Comparison of ENCODE assay signal across 8 cellular contexts in genomic region chr22:50343541-50343935, GRCh38. TPM values are rescaled to one million over a fixed set of nuclear protein-coding genes. Genes with fewer than 3 reads are reported as not detected.
DNase-seq lines count a peak whose midpoint lies in the region; TF ChIP-seq lines count a peak whose summit lies in the region.

No MANE protein-coding gene starts in this region.

- H3K9me3 Mint-ChIP-seq in Caco-2 (ENCODE audit: unreplicated experiment), result no peaks in the 10 kb centered on the region

- CTCF ChIA-PET in Caco-2 (lab: Charles Lee), result no interaction called here
- CTCF ChIA-PET in PC-9 (lab: Charles Lee), result no interaction called here

- H3K36me3 ChIP-seq in Caco-2 (ENCODE audit: control insufficient read depth, insufficient read depth, low read length) (no peaks in the 10 kb centered on the region), PC-9 (ENCODE audit: low read depth) (0 out of 2 replicates have a peak, but pooled peaks cover 5% of the 10 kb centered on the region), parathyroid adenoma (ENCODE audit: control insufficient read depth, insufficient read depth, low read length) (no peaks in the 10 kb centered on the region)

- peaks cover 21% of the 10 kb centered on the region for H4K20me1 ChIP-seq in PC-9 (ENCODE audit: insufficient read depth)

- no peaks in the 10 kb centered on the region for H3K36me3 Mint-ChIP-seq in Caco-2 (ENCODE audit: insufficient read depth, unreplicated experiment)

- H3K9me3 ChIP-seq in Caco-2 (no peaks in the 10 kb centered on the region), PC-9 (ENCODE audit: insufficient read depth, low read depth) (no peaks in the 10 kb centered on the region), parathyroid adenoma (ENCODE audit: control insufficient read depth, low read length) (no peaks in the 10 kb centered on the region)

- H3K4me3 Mint-ChIP-seq in Caco-2 (ENCODE audit: unreplicated experiment), result peak overlapping the region; percentile 64

- peak overlapping the region; percentile 93 for H3K4me2 ChIP-seq in PC-9
- peak overlapping the region; percentile 61 for H3K4me2 ChIP-seq in parathyroid adenoma (ENCODE audit: low read length)

- H3F3A ChIP-seq in PC-9 (ENCODE audit: insufficient read depth, low read depth), result peaks cover 48% of the 10 kb centered on the region

- H2AFZ ChIP-seq in PC-9, result peak overlapping the region; percentile 81; the same call in 1 of the 2 replicates
- peak overlapping the region; percentile 33 for H2AFZ ChIP-seq in parathyroid adenoma

- intact Hi-C loops in Caco-2 (cut with micrococcal nuclease; ENCODE audit: unreplicated experiment) (loop anchor here (5.0 kb wide), 1 partner anchor 71 kb away; the partner anchor contains the start of gene MAPK11), PC-9 (cut with micrococcal nuclease; ENCODE audit: unreplicated experiment) (loop anchor here (2.0 to 5.0 kb wide), 3 partner anchors 61 to 164 kb away; partner anchors contain the start of genes LMF2, MAPK11 and NCAPH2)

- BruUV-seq in Caco-2 (replicated peaks; lab: Mats Ljungman, UMichigan), result no TSS peak
- BruUV-seq in PC-9 (replicated peaks; lab: Mats Ljungman, UMichigan), result no TSS peak

- H3K4me1 Mint-ChIP-seq in Caco-2 (ENCODE audit: low read depth, unreplicated experiment), result peaks cover 6% of the 10 kb centered on the region

- no peaks in the 10 kb centered on the region for H3K9me2 ChIP-seq in PC-9 (ENCODE audit: insufficient read depth)

- H3K27ac ChIP-seq in PC-9 (peak overlapping the region; percentile 40; the same call in 1 of the 2 replicates), parathyroid adenoma (no peak overlapping the region)

- H3K79me2 ChIP-seq in PC-9 (ENCODE audit: low read depth), result peaks cover 28% of the 10 kb centered on the region
- no peaks in the 10 kb centered on the region for H3K79me2 ChIP-seq in parathyroid adenoma

- DNase-seq in Caco-2 (no peak), PC-9 (no peak), epithelial cell of proximal tubule (ENCODE audit: low read depth) (no peak), RPMI8226 (no peak), COLO829 (ENCODE audit: low spot score) (no peak), NCI-H446 (lab: John Stamatoyannopoulos, UW) (no peak), COLO668 (lab: John Stamatoyannopoulos, UW; ENCODE audit: unreplicated experiment) (no peak)

- peak overlapping the region; percentile 61 for H3K4me3 ChIP-seq in Caco-2 (ENCODE audit: low read depth, low read length)
- H3K4me3 ChIP-seq in PC-9, result peak overlapping the region; percentile 66; the same call in 1 of the 2 replicates
- H3K4me3 ChIP-seq in epithelial cell of proximal tubule (ENCODE audit: low read depth, low read length), result peak overlapping the region; percentile 68
- peak overlapping the region; percentile 65 for H3K4me3 ChIP-seq in parathyroid adenoma (ENCODE audit: low read depth, low read length)

- no peak for TF ChIP-seq CTCF in Caco-2 (IDR thresholded peaks at IDR 0.05; ENCODE audit: insufficient read depth in 1 of 2, low read depth in 1 of 2, low read length in 1 of 2, severe bottlenecking in 1 of 2, unreplicated experiment in 1 of 2)
- TF ChIP-seq CTCF in PC-9 (conservative IDR thresholded peaks at IDR 0.05), result no peak
- no peak for TF ChIP-seq CTCF in epithelial cell of proximal tubule (conservative IDR thresholded peaks at IDR 0.05; ENCODE audit: low read depth, low read length)
- TF ChIP-seq CTCF in parathyroid adenoma (IDR thresholded peaks at IDR 0.05), result no peak

- H3K27ac Mint-ChIP-seq in Caco-2 (ENCODE audit: unreplicated experiment), result no peak overlapping the region

- H3K27me3 ChIP-seq in Caco-2 (replicated peaks; ENCODE audit: control insufficient read depth, insufficient read depth, low read length) (no peaks in the 10 kb centered on the region), PC-9 (ENCODE audit: insufficient read depth, low read depth) (no peaks in the 10 kb centered on the region), parathyroid adenoma (ENCODE audit: control insufficient read depth, insufficient read depth, low read length) (no peaks in the 10 kb centered on the region)

- POLR2A ChIA-PET in Caco-2 (lab: Charles Lee) (no interaction called here), PC-9 (lab: Charles Lee; ENCODE audit: unreplicated experiment) (no interaction called here)

- no peak overlapping the region for H3K9ac ChIP-seq in parathyroid adenoma

- no peaks in the 10 kb centered on the region for H3K27me3 Mint-ChIP-seq in Caco-2 (ENCODE audit: insufficient read depth, unreplicated experiment)

- H3K4me1 ChIP-seq in Caco-2 (no peaks in the 10 kb centered on the region), PC-9 (replicated peaks; ENCODE audit: insufficient read depth) (0 out of 2 replicates have a peak, but pooled peaks cover 4% of the 10 kb centered on the region), parathyroid adenoma (peaks cover 5% of the 10 kb centered on the region)

RNA-seq across cellular contexts. Expression of gene PPP6R2, which starts 0.4 kb away (rescaled TPM):
- total RNA-seq in Caco-2 (2022) (55.5 and 60.7 TPM in 2 replicates), PC-9 (2021) (49.2 and 51.2 TPM in 2 replicates), epithelial cell of proximal tubule (35.7 and 49.3 TPM in 2 replicates)

RNA-seq across cellular contexts. Expression of gene DENND6B, which starts 16.7 kb away (rescaled TPM):
- total RNA-seq in Caco-2 (2022), result 3.4 and 5.5 TPM in 2 replicates
- 12.1 and 14.3 TPM in 2 replicates for total RNA-seq in PC-9 (2021)
- total RNA-seq in epithelial cell of proximal tubule, result 1.2 and 4.4 TPM in 2 replicates

RNA-seq across cellular contexts. Expression of gene PLXNB2, which starts 36.1 kb away (rescaled TPM):
- 260 and 262 TPM in 2 replicates for total RNA-seq in Caco-2 (2022)
- total RNA-seq in PC-9 (2021), result 250 and 260 TPM in 2 replicates
- total RNA-seq in epithelial cell of proximal tubule, result 113 and 177 TPM in 2 replicates
